Comparison of ENCODE assay signal across 1 cellular context in the genomic region with DNA sequence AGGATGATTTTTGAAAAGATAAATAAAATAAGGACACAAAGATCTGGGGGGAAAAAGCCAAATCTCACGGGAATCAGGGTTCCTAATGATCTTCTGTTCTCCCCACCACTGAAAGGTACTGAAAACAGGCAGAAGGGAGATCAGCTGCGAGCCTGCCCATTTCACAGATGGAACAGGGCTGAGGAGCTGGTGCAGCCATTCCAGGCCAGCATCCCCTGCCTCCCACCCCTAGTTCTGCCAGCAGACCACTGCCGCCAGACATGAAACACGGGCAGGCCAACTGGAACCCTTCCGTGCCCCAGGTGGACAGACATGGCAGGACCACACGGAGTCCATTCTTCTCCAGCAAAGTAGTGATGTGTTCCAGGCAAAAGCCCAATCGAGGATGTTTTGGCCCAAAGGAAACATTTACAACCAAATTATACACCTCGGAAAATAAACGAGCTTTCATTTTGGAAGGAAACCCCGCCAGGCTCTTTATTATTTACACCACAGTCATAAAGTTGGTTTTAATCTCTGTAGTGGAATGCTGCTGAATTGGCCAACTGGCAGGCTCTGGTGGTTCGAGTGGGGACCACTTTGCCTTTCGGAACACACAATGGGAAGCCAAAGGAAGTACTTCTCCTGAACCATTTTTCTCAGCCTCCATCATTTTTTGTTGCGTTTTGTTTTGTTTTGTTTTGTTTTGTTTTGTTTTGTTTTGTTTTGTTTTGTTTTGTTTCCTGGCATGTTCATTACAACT.
A peak's percentile ranks its signal among the peaks of the same experiment; 100 is the strongest.
TF ChIP-seq lines count a peak whose summit lies in the region.

No MANE protein-coding gene starts in this region.

TF ChIP-seq in HepG2, 621 proteins besides CTCF, POLR2A, EP300 and RAD21:
- TF ChIP-seq ZNF629 (CRISPR knock-in tag; conservative IDR thresholded peaks at IDR 0.05) (peak; percentile 74), ZNF768 (CRISPR knock-in tag; IDR thresholded peaks at IDR 0.05) (peak; percentile 26; the same call in 1 of the 2 replicates), SATB2 (CRISPR knock-in tag; IDR thresholded peaks at IDR 0.05) (no peak)
